In the genomic region with DNA sequence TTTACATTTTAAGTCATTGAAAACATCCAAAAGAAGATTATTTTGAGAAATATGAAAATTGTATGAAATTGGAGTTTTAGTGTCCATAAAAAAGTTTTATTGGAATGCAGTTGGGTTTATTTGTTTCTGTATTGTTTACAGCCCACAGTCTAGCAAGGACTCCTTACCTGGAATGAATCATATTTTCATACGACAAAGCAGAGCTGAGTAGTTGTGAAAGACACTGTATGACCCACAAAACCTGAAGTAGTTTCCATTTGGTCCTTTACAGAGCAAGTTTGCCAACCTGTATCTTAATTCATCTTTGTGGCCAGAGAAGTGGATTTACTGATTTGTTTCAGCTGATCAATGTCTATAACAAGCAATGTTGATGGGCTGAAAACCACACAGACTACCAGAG, we compare ENCODE assay signal across 11 cellular contexts. TPM values are rescaled to one million over a fixed set of nuclear protein-coding genes. Genes with fewer than 3 reads are reported as not detected.
"Had no signal": no experiment of that assay in that cellular context is flagged by ENCODE, and none has a peak within 500 bp of the region (broad histone marks: within the 10 kb centered on the region; RNA-seq: fewer than 3 reads in every experiment).

No MANE protein-coding gene starts in this region.

- H3K4me1 ChIP-seq: vagina had no signal

- H3K27ac ChIP-seq: dorsolateral prefrontal cortex, transverse colon, vagina had no signal

- H3K36me3 ChIP-seq: transverse colon, vagina had no signal

- H3K4me3 Mint-ChIP-seq: nephron progenitor cell; stimulated activated memory B cell treated with anti-CD40 and anti-IgM and Interleukin-4, amounts not matched to agents 10 μg/mL and 1 μg/mL and 100 μg/mL, for 72 hours had no signal

- H3K27me3 ChIP-seq: transverse colon, vagina had no signal

- ATAC-seq: esophagus mucosa; stimulated activated memory B cell treated with anti-CD40 and anti-IgM and Interleukin-4, amounts not matched to agents 10 μg/mL and 1 μg/mL and 100 μg/mL, for 72 hours had no signal

- H3K4me3 ChIP-seq: dorsolateral prefrontal cortex, transverse colon, vagina had no signal

- H3K9me3 ChIP-seq: transverse colon, vagina had no signal

- H3K4me1 Mint-ChIP-seq: nephron progenitor cell had no signal

- DNase-seq: activated CD4-positive, CD25-positive, alpha-beta regulatory T cell treated with anti-CD3 and anti-CD28 coated beads, Interleukin-2, amount 50 U/mL, for 72 hours; dorsolateral prefrontal cortex; mesendoderm; nephron progenitor cell; occipital lobe; T1000; transverse colon had no signal

- H3K27ac Mint-ChIP-seq: nephron progenitor cell; stimulated activated memory B cell treated with anti-CD40 and anti-IgM and Interleukin-4, amounts not matched to agents 10 μg/mL and 1 μg/mL and 100 μg/mL, for 72 hours had no signal

RNA-seq across cellular contexts. Expression of gene CCL18, which starts 10.3 kb away (rescaled TPM):
- total RNA-seq: occipital lobe, vagina had no signal

RNA-seq across cellular contexts. Expression of gene CCL3, which starts 15.6 kb away (rescaled TPM):
- total RNA-seq: esophagus mucosa had no signal

RNA-seq across cellular contexts. Expression of gene CCL4, which starts 29.3 kb away (rescaled TPM):
- total RNA-seq: esophagus mucosa had no signal

RNA-seq across cellular contexts. Expression of gene CCL23, which starts 56.6 kb away (rescaled TPM):
- total RNA-seq: cardiac septum, dorsolateral prefrontal cortex, occipital lobe had no signal
